ENCODE assay signal across 12 cellular contexts in the genomic region with DNA sequence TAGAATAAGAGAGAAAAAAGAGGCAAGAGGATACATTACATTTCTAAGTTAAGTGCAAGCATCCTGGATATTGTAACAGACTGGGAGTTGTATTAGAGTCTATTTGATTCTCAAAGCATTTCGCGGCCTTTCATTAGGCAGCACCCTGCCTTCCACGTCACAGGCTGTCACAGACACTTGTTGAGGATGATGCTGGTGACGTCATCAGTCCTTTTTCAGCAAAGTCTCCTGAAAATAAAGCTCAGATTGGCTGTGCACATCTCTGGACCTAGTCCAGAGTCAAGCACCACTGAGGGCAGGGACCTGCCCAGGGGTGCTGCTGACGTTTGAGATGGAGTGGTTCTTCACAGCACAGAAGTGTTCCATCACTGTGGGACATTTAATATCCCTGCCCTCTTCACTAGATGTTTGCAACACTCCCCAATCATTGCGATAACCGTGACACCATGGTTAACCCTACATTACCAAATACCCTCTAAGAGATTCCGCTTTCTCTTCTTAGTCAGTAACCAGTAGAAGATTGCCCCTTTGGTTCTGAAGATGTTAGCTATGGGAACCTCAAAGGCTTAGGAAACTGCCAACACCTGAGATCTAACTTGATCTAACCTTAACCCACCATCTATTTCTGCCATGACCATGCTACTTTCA.
"Had no signal": no experiment of that assay in that cellular context is flagged by ENCODE, and none has a peak within 500 bp of the region (broad histone marks: within the 10 kb centered on the region; RNA-seq: fewer than 3 reads in every experiment).

No MANE protein-coding gene starts in this region.

- H3K9me3 Mint-ChIP-seq: neural crest cell had no signal

- H3K9me3 ChIP-seq: ascending aorta had no signal

- H3K4me3 ChIP-seq: ascending aorta, stomach had no signal

- H3K36me3 Mint-ChIP-seq: activated naive CD8-positive, alpha-beta T cell treated with anti-CD3 and anti-CD28 coated beads, Interleukin-2, amount 10 ng/mL, durations not matched to agents 7 days and 5 days had no signal

- H3K27me3 ChIP-seq: ascending aorta, foreskin keratinocyte, stomach had no signal

- H3K36me3 ChIP-seq: ascending aorta, stomach had no signal

- H3K4me1 ChIP-seq: ascending aorta, parathyroid adenoma had no signal

- H3K27ac Mint-ChIP-seq: activated CD4-positive, alpha-beta memory T cell treated with anti-CD3 and anti-CD28 coated beads, Interleukin-2, amount 10 ng/mL, durations not matched to agents 7 days and 5 days; activated naive CD8-positive, alpha-beta T cell treated with anti-CD3 and anti-CD28 coated beads, Interleukin-2, amount 10 ng/mL, durations not matched to agents 7 days and 5 days had no signal

- H3K4me3 Mint-ChIP-seq: activated CD4-positive, alpha-beta memory T cell treated with anti-CD3 and anti-CD28 coated beads, Interleukin-2, amount 10 ng/mL, durations not matched to agents 7 days and 5 days; activated naive CD8-positive, alpha-beta T cell treated with anti-CD3 and anti-CD28 coated beads, Interleukin-2, amount 10 ng/mL, durations not matched to agents 7 days and 5 days; neural crest cell had no signal

- ATAC-seq: foreskin keratinocyte had no signal

- H2AFZ ChIP-seq: parathyroid adenoma had no signal

- DNase-seq: activated CD4-positive, alpha-beta memory T cell treated with anti-CD3 and anti-CD28 coated beads, Interleukin-2, amount 10 ng/mL, durations not matched to agents 7 days and 5 days; activated gamma-delta T cell; activated naive CD8-positive, alpha-beta T cell treated with anti-CD3 and anti-CD28 coated beads, Interleukin-2, amount 10 ng/mL, durations not matched to agents 7 days and 5 days; activated T-cell treated with anti-CD3 and anti-CD28 coated beads, Interleukin-2, amount 50 U/mL, for 48 hours; foreskin keratinocyte; stimulated activated CD4-positive, alpha-beta T cell treated with anti-CD3 and anti-CD28 coated beads, Interleukin-4, amount 100 ng/mL, for 1 hour; T-helper 9 cell had no signal

- H3K27ac ChIP-seq: ascending aorta, foreskin keratinocyte, parathyroid adenoma, VCaP had no signal

- H3K9ac ChIP-seq: parathyroid adenoma had no signal
